Comparison of ENCODE assay signal across 10 cellular contexts in genomic region chr7:26193432-26194206, GRCh38. TPM values are rescaled to one million over a fixed set of nuclear protein-coding genes. Genes with fewer than 3 reads are reported as not detected.
DNase-seq lines count a peak whose midpoint lies in the region; ATAC-seq and TF ChIP-seq lines count a peak whose summit lies in the region.
"Had no signal": no experiment of that assay in that cellular context is flagged by ENCODE, and none has a peak within 500 bp of the region (broad histone marks: within the 10 kb centered on the region; RNA-seq: fewer than 3 reads in every experiment).

No MANE protein-coding gene starts in this region.

- intact Hi-C loops in MCF 10A (cut with micrococcal nuclease) = no loop called here

- no TSS peak for BruUV-seq in MCF 10A (replicated peaks; lab: Mats Ljungman, UMichigan)

- CTCF ChIA-PET in MCF 10A (lab: Yijun Ruan, JAX) = interaction anchor here (0.7 to 4.8 kb wide), 4 partner anchors 19 to 301 kb away, joined by 3 to 43 read pairs (median 5); no protein-coding TSS in a partner anchor

- H3K4me3 Mint-ChIP-seq in MCF 10A (ENCODE audit: unreplicated experiment) (peak overlapping the region; percentile 98), progenitor cell of endocrine pancreas (ENCODE audit: low read depth) (peak overlapping the region; percentile 42)

- TF ChIP-seq CTCF in MCF 10A (IDR thresholded peaks at IDR 0.05; ENCODE audit: unreplicated experiment) (no peak), progenitor cell of endocrine pancreas (IDR thresholded peaks at IDR 0.05; ENCODE audit: unreplicated experiment) (no peak)

- POLR2A ChIA-PET in MCF 10A (lab: Yijun Ruan, JAX) = interaction anchor here (0.9 to 12.9 kb wide), 6 partner anchors 8 to 105 kb away, joined by 3 to 268 read pairs (median 12); partner anchors contain the start of gene CBX3

- DNase-seq in NOMO-1 treated with DMSO at 0.1 percent for 48 hours (lab: John Stamatoyannopoulos, UW; ENCODE audit: unreplicated experiment) (peak; percentile 31), NOMO-1 treated with dmso at 0.1 percent for 144 hours (lab: John Stamatoyannopoulos, UW; ENCODE audit: unreplicated experiment) (no peak), NAMALWA (ENCODE audit: low spot score) (peak; percentile 41), MCF 10A (ENCODE audit: unreplicated experiment) (no peak), progenitor cell of endocrine pancreas (ENCODE audit: low spot score, unreplicated experiment) (no peak), SKM-1 (lab: John Stamatoyannopoulos, UW; ENCODE audit: unreplicated experiment) (no peak), globus pallidus (ENCODE audit: low spot score) (no peak)
- DNase-seq: NCI-H2029 treated with DMSO at 0.1 percent for 48 hours, retina had no signal

- H3K9me3 Mint-ChIP-seq in MCF 10A (ENCODE audit: unreplicated experiment) (no peaks in the 10 kb centered on the region), progenitor cell of endocrine pancreas (ENCODE audit: low read depth) (no peaks in the 10 kb centered on the region)

- no peak for ATAC-seq in HG02884 (IDR thresholded peaks at IDR 0.05; ENCODE audit: unreplicated experiment)

- H3K4me1 Mint-ChIP-seq in MCF 10A (ENCODE audit: insufficient read depth, unreplicated experiment) = peaks cover 29% of the 10 kb centered on the region
- H3K4me1 Mint-ChIP-seq in progenitor cell of endocrine pancreas (ENCODE audit: low read depth) = peaks cover 52% of the 10 kb centered on the region

- H3K27ac Mint-ChIP-seq in MCF 10A (ENCODE audit: low read depth, unreplicated experiment) = no peak overlapping the region
- peak overlapping the region; percentile 93 for H3K27ac Mint-ChIP-seq in progenitor cell of endocrine pancreas

- H3K36me3 Mint-ChIP-seq in MCF 10A (ENCODE audit: insufficient read depth, unreplicated experiment) (peaks cover 100% of the 10 kb centered on the region), progenitor cell of endocrine pancreas (ENCODE audit: insufficient read depth) (peaks cover 76% of the 10 kb centered on the region)

- no peaks in the 10 kb centered on the region for H3K27me3 Mint-ChIP-seq in MCF 10A (ENCODE audit: insufficient read depth, unreplicated experiment)
- no peaks in the 10 kb centered on the region for H3K27me3 Mint-ChIP-seq in progenitor cell of endocrine pancreas

RNA-seq across cellular contexts. Expression of gene HNRNPA2B1, which starts 6.9 kb away (rescaled TPM):
- total RNA-seq in MCF 10A (2022) = 592 and 646 TPM in 2 replicates
- total RNA-seq in progenitor cell of endocrine pancreas = 950 and 984 TPM in 2 replicates

RNA-seq across cellular contexts. Expression of gene CBX3, which starts 7.9 kb away (rescaled TPM):
- total RNA-seq in MCF 10A (2022) (137 and 171 TPM in 2 replicates), progenitor cell of endocrine pancreas (221 and 222 TPM in 2 replicates)

RNA-seq across cellular contexts. Expression of gene NFE2L3, which starts 41.6 kb away (rescaled TPM):
- total RNA-seq in MCF 10A (2022) (1.2 and 2.2 TPM in 2 replicates), progenitor cell of endocrine pancreas (25.5 and 28.0 TPM in 2 replicates)

Comparison
In these comparisons a context has a peak if more than half of its experiments do, and no peak if none do; other contexts are left out.
1. DNase-seq: peak in NOMO-1 treated with DMSO at 0.1 percent for 48 hours (single experiment) and NAMALWA (single experiment); none in NOMO-1 treated with dmso at 0.1 percent for 144 hours (single experiment), MCF 10A (single experiment), progenitor cell of endocrine pancreas (single experiment), SKM-1 (single experiment) and globus pallidus (single experiment).